In the genomic region with DNA sequence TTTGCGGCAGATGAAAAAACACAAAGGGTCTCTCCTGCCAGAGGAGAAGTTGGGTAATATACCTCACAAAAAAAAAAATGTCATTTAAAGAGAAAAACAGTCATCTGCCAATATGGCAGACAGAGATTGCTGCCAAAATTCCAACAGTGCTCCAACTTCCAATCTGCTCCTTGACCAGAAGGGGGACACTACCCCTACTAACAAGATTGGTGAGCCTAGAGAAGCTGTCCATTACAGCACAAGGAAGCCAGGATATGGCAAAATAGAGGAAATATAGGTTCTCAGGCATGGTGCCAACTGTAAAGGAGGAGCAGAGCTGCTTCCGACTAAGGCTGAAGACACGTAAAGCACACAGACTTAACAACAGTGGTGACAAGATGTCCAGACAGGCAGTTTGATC, we compare ENCODE assay signal across 10 cellular contexts.
DNase-seq lines count a peak whose midpoint lies in the region; ATAC-seq lines count a peak whose summit lies in the region.
"Had no signal": no experiment of that assay in that cellular context is flagged by ENCODE, and none has a peak within 500 bp of the region (broad histone marks: within the 10 kb centered on the region; RNA-seq: fewer than 3 reads in every experiment).

No MANE protein-coding gene starts in this region.

- H3K4ac ChIP-seq in neuronal stem cell (ENCODE audit: low read length): no peak overlapping the region

- H3K9me3 ChIP-seq in neuronal stem cell (replicated peaks in 1 of 2; ENCODE audit: control insufficient read depth in 2 of 2, insufficient read depth in 1 of 2, low read depth in 1 of 2, low read length in 2 of 2): no peaks in the 10 kb centered on the region

- no peak for ATAC-seq in HG02870 (IDR thresholded peaks at IDR 0.05; ENCODE audit: unreplicated experiment)
- no peak for ATAC-seq in stimulated activated effector memory CD8-positive, alpha-beta T cell treated with anti-CD3 and anti-CD28 coated beads, Interleukin-12 subunit alpha, Interleukin-12 subunit beta, amount 100 ng/mL, for 72 hours
- ATAC-seq: activated naive CD4-positive, alpha-beta T cell treated with anti-CD3 and anti-CD28 coated beads, Interleukin-2, amount 50 U/mL, for 72 hours had no signal

- H3K9me3 Mint-ChIP-seq in stimulated activated effector memory CD8-positive, alpha-beta T cell treated with anti-CD3 and anti-CD28 coated beads, Interleukin-12 subunit alpha, Interleukin-12 subunit beta, amount 100 ng/mL, for 72 hours: peaks cover 18% of the 10 kb centered on the region

- H3K36me3 ChIP-seq in H7 (replicated peaks; ENCODE audit: control insufficient read depth, insufficient read depth, low read length): no peaks in the 10 kb centered on the region
- no peaks in the 10 kb centered on the region for H3K36me3 ChIP-seq in neuronal stem cell (replicated peaks in 1 of 2; ENCODE audit: control insufficient read depth in 2 of 2, insufficient read depth in 2 of 2, low read length in 2 of 2)

- H4K91ac ChIP-seq in neuronal stem cell (ENCODE audit: low read depth, low read length, poor library complexity): no peak overlapping the region

- H3K4me3 ChIP-seq in H7 (ENCODE audit: insufficient read depth, low read depth, low read length) (no peak overlapping the region), neuronal stem cell (ENCODE audit: low read length in 2 of 2) (no peak overlapping the region)

- H2AFZ ChIP-seq in neuronal stem cell (ENCODE audit: low read length): peak overlapping the region; percentile 19

- H2BK15ac ChIP-seq in neuronal stem cell (ENCODE audit: low read length): no peak overlapping the region

- no peak overlapping the region for H2AK5ac ChIP-seq in neuronal stem cell (ENCODE audit: low read depth, low read length)

- no peak overlapping the region for H3K27ac Mint-ChIP-seq in stimulated activated effector memory CD8-positive, alpha-beta T cell treated with anti-CD3 and anti-CD28 coated beads, Interleukin-12 subunit alpha, Interleukin-12 subunit beta, amount 100 ng/mL, for 72 hours
- H3K27ac Mint-ChIP-seq: activated naive CD4-positive, alpha-beta T cell treated with anti-CD3 and anti-CD28 coated beads, Interleukin-2, amount 50 U/mL, for 72 hours had no signal

- no peak overlapping the region for H3K23ac ChIP-seq in neuronal stem cell (ENCODE audit: low read depth, low read length, poor library complexity)

- H3K9ac ChIP-seq in neuronal stem cell (ENCODE audit: low read depth, low read length, poor library complexity): no peak overlapping the region

- H3K36me3 Mint-ChIP-seq in stimulated activated effector memory CD8-positive, alpha-beta T cell treated with anti-CD3 and anti-CD28 coated beads, Interleukin-12 subunit alpha, Interleukin-12 subunit beta, amount 100 ng/mL, for 72 hours: no peaks in the 10 kb centered on the region

- H2BK120ac ChIP-seq in neuronal stem cell (ENCODE audit: low read depth, low read length): no peak overlapping the region

- H3K27me3 ChIP-seq in H7 (ENCODE audit: control insufficient read depth, insufficient read depth, low read length): no peaks in the 10 kb centered on the region
- no peaks in the 10 kb centered on the region for H3K27me3 ChIP-seq in neuronal stem cell (ENCODE audit: control insufficient read depth in 3 of 3, insufficient read depth in 3 of 3, low read depth in 1 of 3, low read length in 3 of 3)

- H3K14ac ChIP-seq in neuronal stem cell (ENCODE audit: low read length): no peak overlapping the region

- H2BK12ac ChIP-seq in neuronal stem cell (ENCODE audit: low read length): no peak overlapping the region

- H2BK5ac ChIP-seq in neuronal stem cell (ENCODE audit: low read length): no peak overlapping the region

- no peaks in the 10 kb centered on the region for H3K4me1 Mint-ChIP-seq in stimulated activated effector memory CD8-positive, alpha-beta T cell treated with anti-CD3 and anti-CD28 coated beads, Interleukin-12 subunit alpha, Interleukin-12 subunit beta, amount 100 ng/mL, for 72 hours

- H3K27ac ChIP-seq in neuronal stem cell (replicated peaks; ENCODE audit: low read length): no peak overlapping the region

- no peak overlapping the region for H3K18ac ChIP-seq in neuronal stem cell (ENCODE audit: low read length)

- H3K4me2 ChIP-seq in neuronal stem cell (ENCODE audit: insufficient read depth, low read length, poor library complexity, severe bottlenecking): no peak overlapping the region

- no peak overlapping the region for H3K4me3 Mint-ChIP-seq in stimulated activated effector memory CD8-positive, alpha-beta T cell treated with anti-CD3 and anti-CD28 coated beads, Interleukin-12 subunit alpha, Interleukin-12 subunit beta, amount 100 ng/mL, for 72 hours

- peak; percentile 23 for DNase-seq in H7
- DNase-seq in NCI-H146 (lab: John Stamatoyannopoulos, UW): peak; percentile 27
- DNase-seq in astrocyte of the hippocampus (ENCODE audit: low read depth, low spot score): peak; percentile 3
- no peak for DNase-seq in neuronal stem cell (ENCODE audit: low spot score)
- no peak for DNase-seq in NCI-H1436 treated with DMSO at 0.1 percent for 48 hours (lab: John Stamatoyannopoulos, UW)
- no peak for DNase-seq in stimulated activated effector memory CD8-positive, alpha-beta T cell treated with anti-CD3 and anti-CD28 coated beads, Interleukin-12 subunit alpha, Interleukin-12 subunit beta, amount 100 ng/mL, for 72 hours (ENCODE audit: low spot score in 2 of 2)
- DNase-seq: NCI-H2029, T-helper 9 cell had no signal

- no CpG with 5 or more reads among the region's 3 CpGs for WGBS in neuronal stem cell (ENCODE audit: extremely low coverage in 2 of 2, insufficient read length in 2 of 2, insufficient replicate concordance in 1 of 2), 2 donors

- H3K4me1 ChIP-seq in neuronal stem cell (ENCODE audit: control insufficient read depth in 2 of 2, insufficient read depth in 1 of 2, low read depth in 1 of 2, low read length in 2 of 2): no peaks in the 10 kb centered on the region

- no peaks in the 10 kb centered on the region for H3K79me1 ChIP-seq in neuronal stem cell (ENCODE audit: low read depth, low read length)

- H4K8ac ChIP-seq in neuronal stem cell (ENCODE audit: low read depth, low read length): no peak overlapping the region

Comparison
In these comparisons a context has a peak if more than half of its experiments do, and no peak if none do; other contexts are left out.
1. DNase-seq: peak in H7 (single experiment), NCI-H146 (single experiment) and astrocyte of the hippocampus (single experiment); none in neuronal stem cell (single experiment), NCI-H1436 treated with DMSO at 0.1 percent for 48 hours (single experiment) and stimulated activated effector memory CD8-positive, alpha-beta T cell treated with anti-CD3 and anti-CD28 coated beads, Interleukin-12 subunit alpha, Interleukin-12 subunit beta, amount 100 ng/mL, for 72 hours (0 of 2).